16 cellular contexts compared by ENCODE assay signal in the genomic region with DNA sequence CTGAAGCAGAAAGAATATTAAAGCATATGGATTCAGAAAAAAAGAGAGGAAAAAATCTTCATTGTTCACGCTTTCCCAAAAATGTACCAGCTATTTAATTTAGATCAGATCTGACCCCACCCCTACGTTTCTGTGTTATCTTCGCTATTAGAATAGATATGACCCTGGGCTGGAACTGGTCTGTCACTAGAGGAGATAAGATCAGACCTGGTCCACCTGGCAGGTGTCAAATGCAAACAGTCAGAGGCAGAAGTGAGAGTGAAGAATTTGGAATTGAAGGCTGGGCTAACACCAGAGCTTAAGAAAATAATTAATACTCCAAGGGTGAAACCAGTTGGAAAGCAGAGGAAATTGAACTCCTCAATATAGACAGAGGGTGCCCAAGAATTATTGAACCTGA.
"Had no signal": no experiment of that assay in that cellular context is flagged by ENCODE, and none has a peak within 500 bp of the region (broad histone marks: within the 10 kb centered on the region; RNA-seq: fewer than 3 reads in every experiment).

No MANE protein-coding gene starts in this region.

- H3K27ac ChIP-seq: body of pancreas, foreskin keratinocyte, right lobe of liver, testis had no signal

- ATAC-seq: body of pancreas, foreskin keratinocyte, left colon, right lobe of liver had no signal

- H3K27ac Mint-ChIP-seq: activated naive CD4-positive, alpha-beta T cell treated with anti-CD3 and anti-CD28 coated beads, Interleukin-2, amount 50 U/mL, for 24 hours; memory B cell; stimulated activated effector memory CD8-positive, alpha-beta T cell treated with anti-CD3 and anti-CD28 coated beads, Interleukin-12 subunit alpha, Interleukin-12 subunit beta, amount 100 ng/mL, for 72 hours; type B pancreatic cell had no signal

- H3K36me3 Mint-ChIP-seq: activated naive CD4-positive, alpha-beta T cell treated with anti-CD3 and anti-CD28 coated beads, Interleukin-2, amount 50 U/mL, for 24 hours; memory B cell; stimulated activated effector memory CD8-positive, alpha-beta T cell treated with anti-CD3 and anti-CD28 coated beads, Interleukin-12 subunit alpha, Interleukin-12 subunit beta, amount 100 ng/mL, for 72 hours; type B pancreatic cell had no signal

- DNase-seq: activated CD4-positive, alpha-beta T cell treated with anti-CD3 and anti-CD28 coated beads for 1 hour; activated gamma-delta T cell treated with Interleukin-2 at 50 U/mL for 16 hours; activated T-cell treated with anti-CD3 and anti-CD28 coated beads, Interleukin-2, amount 50 U/mL, for 1 hour; body of pancreas; effector CD4-positive, alpha-beta T cell; foreskin keratinocyte; left colon; right lobe of liver; small intestine; stimulated activated CD4-positive, alpha-beta T cell treated with anti-CD3 and anti-CD28 coated beads, Interleukin-2, amount 100 ng/mL, for 24 hours; T-helper 9 cell; testis had no signal

- H3K27me3 Mint-ChIP-seq: activated naive CD4-positive, alpha-beta T cell treated with anti-CD3 and anti-CD28 coated beads, Interleukin-2, amount 50 U/mL, for 24 hours; type B pancreatic cell had no signal

- H3K9me3 ChIP-seq: body of pancreas, right lobe of liver, testis had no signal

- H3K4me3 ChIP-seq: body of pancreas, right lobe of liver, testis had no signal

- H3K36me3 ChIP-seq: right lobe of liver had no signal

- H3K27me3 ChIP-seq: body of pancreas, foreskin keratinocyte, right lobe of liver, testis had no signal

- H3K4me1 ChIP-seq: body of pancreas, right lobe of liver, testis had no signal

- H3K9me3 Mint-ChIP-seq: activated naive CD4-positive, alpha-beta T cell treated with anti-CD3 and anti-CD28 coated beads, Interleukin-2, amount 50 U/mL, for 24 hours; memory B cell; stimulated activated effector memory CD8-positive, alpha-beta T cell treated with anti-CD3 and anti-CD28 coated beads, Interleukin-12 subunit alpha, Interleukin-12 subunit beta, amount 100 ng/mL, for 72 hours had no signal

- H3K4me3 Mint-ChIP-seq: activated naive CD4-positive, alpha-beta T cell treated with anti-CD3 and anti-CD28 coated beads, Interleukin-2, amount 50 U/mL, for 24 hours; memory B cell; stimulated activated effector memory CD8-positive, alpha-beta T cell treated with anti-CD3 and anti-CD28 coated beads, Interleukin-12 subunit alpha, Interleukin-12 subunit beta, amount 100 ng/mL, for 72 hours; type B pancreatic cell had no signal
